ENCODE assay signal across 14 cellular contexts in genomic region chr1:234927968-234928635, GRCh38.
DNase-seq lines count a peak whose midpoint lies in the region; ATAC-seq, FAIRE-seq and TF ChIP-seq lines count a peak whose summit lies in the region.
"Had no signal": no experiment of that assay in that cellular context is flagged by ENCODE, and none has a peak within 500 bp of the region (broad histone marks: within the 10 kb centered on the region; RNA-seq: fewer than 3 reads in every experiment).

No MANE protein-coding gene starts in this region.

- H3K4me3 ChIP-seq in AG10803 (ENCODE audit: low read length), result no peak overlapping the region
- H3K4me3 ChIP-seq: SK-N-MC had no signal

- H3K4me3 Mint-ChIP-seq in activated T-helper 17 cell treated with anti-CD3 and anti-CD28 coated beads, Interleukin-2, amount 50 U/mL, for 72 hours, result peak overlapping the region; percentile 83
- peak overlapping the region; percentile 82 for H3K4me3 Mint-ChIP-seq in memory B cell

- peaks cover 3% of the 10 kb centered on the region for H3K27me3 Mint-ChIP-seq in activated T-helper 17 cell treated with anti-CD3 and anti-CD28 coated beads, Interleukin-2, amount 50 U/mL, for 72 hours
- H3K27me3 Mint-ChIP-seq in memory B cell, result no peaks in the 10 kb centered on the region

- TF ChIP-seq CTCF in AG10803 (conservative IDR thresholded peaks at IDR 0.05; ENCODE audit: low read length), result no peak

- H3K9me3 Mint-ChIP-seq in activated T-helper 17 cell treated with anti-CD3 and anti-CD28 coated beads, Interleukin-2, amount 50 U/mL, for 72 hours, result no peaks in the 10 kb centered on the region
- no peaks in the 10 kb centered on the region for H3K9me3 Mint-ChIP-seq in memory B cell

- peaks cover 6% of the 10 kb centered on the region for H3K36me3 Mint-ChIP-seq in activated T-helper 17 cell treated with anti-CD3 and anti-CD28 coated beads, Interleukin-2, amount 50 U/mL, for 72 hours (ENCODE audit: low read depth)
- H3K36me3 Mint-ChIP-seq in memory B cell, result no peaks in the 10 kb centered on the region

- no peak for ATAC-seq in activated T-helper 17 cell treated with anti-CD3 and anti-CD28 coated beads, Interleukin-2, amount 50 U/mL, for 72 hours (replicated peaks)
- no peak for ATAC-seq in memory B cell (ENCODE audit: low read depth)
- no peak for ATAC-seq in HG03108 (IDR thresholded peaks at IDR 0.05; ENCODE audit: unreplicated experiment)
- no peak for ATAC-seq in HG02678 (IDR thresholded peaks at IDR 0.05; ENCODE audit: unreplicated experiment)

- FAIRE-seq in GM12891 (lab: Jason Lieb, UNC), result peak; percentile 41
- FAIRE-seq: G401.6 had no signal

- DNase-seq in AG10803 (ENCODE audit: low read depth) (peak; percentile 33), GM12891 (ENCODE audit: insufficient read length, low spot score) (no peak), memory B cell (ENCODE audit: low spot score in 2 of 2) (no peak), T-helper 9 cell (no peak), hepatic stellate cell (ENCODE audit: low spot score) (no peak)
- DNase-seq: AML-193; effector CD4-positive, alpha-beta T cell; foreskin melanocyte; stimulated activated CD4-positive, alpha-beta T cell treated with anti-CD3 and anti-CD28 coated beads, Interleukin-4, amount 100 ng/mL, for 4 hours had no signal

- no peak for TF ChIP-seq POLR2A in GM12891 (IDR thresholded peaks at IDR 0.05; ENCODE audit: low read depth, low read length)

- peak overlapping the region; percentile 92 for H3K27ac Mint-ChIP-seq in activated T-helper 17 cell treated with anti-CD3 and anti-CD28 coated beads, Interleukin-2, amount 50 U/mL, for 72 hours
- peak overlapping the region; percentile 71 for H3K27ac Mint-ChIP-seq in memory B cell

- H3K4me1 Mint-ChIP-seq in activated T-helper 17 cell treated with anti-CD3 and anti-CD28 coated beads, Interleukin-2, amount 50 U/mL, for 72 hours, result peaks cover 38% of the 10 kb centered on the region
- peaks cover 39% of the 10 kb centered on the region for H3K4me1 Mint-ChIP-seq in memory B cell

TF ChIP-seq in GM12891, 5 proteins besides CTCF, POLR2A, EP300 and RAD21:
- TF ChIP-seq POLR2AphosphoS5 (IDR thresholded peaks at IDR 0.05; ENCODE audit: low read depth, low read length), result no peak
